8 cellular contexts compared by ENCODE assay signal in the genomic region with DNA sequence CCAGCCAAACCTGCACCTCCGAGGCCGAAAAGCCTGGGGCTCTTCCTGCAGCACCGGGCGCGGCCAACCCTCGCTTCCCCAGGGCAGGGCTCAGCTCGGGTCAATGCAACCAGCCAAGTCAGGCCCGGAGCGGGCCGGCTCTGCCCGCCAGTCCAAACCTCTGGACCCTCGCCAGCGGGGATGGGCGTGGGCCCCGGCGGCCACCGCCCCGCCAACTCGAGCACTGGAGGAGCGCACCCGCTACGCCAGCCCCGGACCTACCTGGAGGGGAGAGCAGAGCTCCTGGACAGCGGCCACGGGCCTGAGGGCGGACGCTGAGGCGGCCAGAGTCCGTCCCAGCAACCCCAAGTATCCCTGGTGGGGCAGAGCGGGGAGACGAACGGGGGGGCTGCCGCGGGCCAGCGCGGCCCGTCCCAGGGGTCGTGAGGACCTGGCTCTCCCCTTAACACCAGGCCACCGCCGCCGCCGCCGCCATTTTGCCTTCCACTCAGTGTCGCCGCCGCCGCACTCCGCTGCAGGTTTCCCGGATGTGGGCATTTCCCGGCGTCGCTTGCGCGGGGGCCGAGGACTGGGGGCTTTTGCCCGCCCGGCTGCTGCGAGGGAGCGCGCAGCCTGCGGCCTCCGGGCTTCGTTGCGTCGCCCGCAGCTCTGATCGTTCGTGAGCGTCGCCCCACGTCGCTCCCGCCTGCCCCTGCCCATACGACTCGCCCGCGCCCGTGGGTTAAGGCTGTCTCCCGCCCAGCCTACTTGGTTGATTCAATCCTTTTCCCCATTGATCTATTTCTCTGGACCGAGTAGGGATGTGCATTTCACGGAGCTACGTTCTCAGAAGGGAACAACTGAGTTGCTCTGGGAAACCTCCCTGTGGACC. TPM values are rescaled to one million over a fixed set of nuclear protein-coding genes. Genes with fewer than 3 reads are reported as not detected.
A peak's percentile ranks its signal among the peaks of the same experiment; 100 is the strongest.
DNase-seq lines count a peak whose midpoint lies in the region; ATAC-seq, FAIRE-seq and TF ChIP-seq lines count a peak whose summit lies in the region.

TSS of gene LATS1 (minus strand) at position 514 of the 871 bp plus-strand sequence. CDS start 15,975 bp downstream, outside the sequence.

- H3K27ac ChIP-seq in spleen = peak within 1 kb of the TSS; percentile 97 to 99 (median 98)

- no peaks in the 10 kb centered on the region for H3K27me3 ChIP-seq in bronchial epithelial cell (ENCODE audit: control insufficient read depth, insufficient read depth, low read length)
- no peaks in the 10 kb centered on the region for H3K27me3 ChIP-seq in spleen (replicated peaks in 1 of 7)

- peak; percentile 88 for ATAC-seq in GM18909 (IDR thresholded peaks at IDR 0.05; ENCODE audit: poor library complexity, unreplicated experiment)
- ATAC-seq in HG03159 (IDR thresholded peaks at IDR 0.05; ENCODE audit: unreplicated experiment) = peak; percentile 93
- peak; percentile 87 for ATAC-seq in WTC11

- peak; percentile 27 to 60 (median 50) for TF ChIP-seq POLR2A in spleen (IDR thresholded peaks at IDR 0.05)

- H3K36me3 ChIP-seq in bronchial epithelial cell (ENCODE audit: control insufficient read depth, insufficient read depth, low read length) (no peaks in the 10 kb centered on the region), spleen (peaks cover 0 to 3% (median under 1%) of the 10 kb centered on the region in 6 donors)

- H3K27me3 Mint-ChIP-seq in WTC11 (ENCODE audit: low read depth) (no peaks in the 10 kb centered on the region), immature natural killer cell (ENCODE audit: low read depth in 3 of 3) (peaks cover 6 to 15% (median 10%) of the 10 kb centered on the region in 3 donors)

- POLR2A ChIA-PET in WTC11 (lab: Charles Lee) = interaction anchor here (0.5 to 1.3 kb wide), 6 partner anchors 13 to 70 kb away, joined by 3 to 4 read pairs (median 3); partner anchors contain the start of gene PCMT1

- H3K9me3 Mint-ChIP-seq in WTC11 (no peaks in the 10 kb centered on the region), immature natural killer cell (no peaks in the 10 kb centered on the region)

- H3K36me3 Mint-ChIP-seq in WTC11 = 0 out of 2 replicates have a peak, but pooled peaks cover under 1% of the 10 kb centered on the region
- no peaks in the 10 kb centered on the region for H3K36me3 Mint-ChIP-seq in immature natural killer cell

- peaks cover 17% of the 10 kb centered on the region for H3K4me1 Mint-ChIP-seq in WTC11
- H3K4me1 Mint-ChIP-seq in immature natural killer cell = peaks cover 35 to 48% of the 10 kb centered on the region in 2 donors

- CTCF ChIA-PET in WTC11 (lab: Charles Lee) = interaction anchor here (0.8 to 1.5 kb wide), 3 partner anchors 15 to 364 kb away, joined by 3 to 5 read pairs (median 4); partner anchors contain the start of gene NUP43

- no peak for FAIRE-seq in bronchial epithelial cell (lab: Jason Lieb, UNC)

- no peaks in the 10 kb centered on the region for H3K9me3 ChIP-seq in spleen

- 0 to 1% (median 0%) methylated on average over 50 to 82 of the region's 82 CpGs for WGBS in spleen, 5 donors

- peaks cover 14 to 56% (median 45%) of the 10 kb centered on the region in 6 donors for H3K4me1 ChIP-seq in spleen

- peak within 1 kb of the TSS; percentile 93 for H3K27ac Mint-ChIP-seq in WTC11
- H3K27ac Mint-ChIP-seq in immature natural killer cell = peak within 1 kb of the TSS; percentile 94 to 98 (median 96)

- peak within 1 kb of the TSS; percentile 91 for H3K4me3 ChIP-seq in bronchial epithelial cell (ENCODE audit: low read depth, low read length)
- peak within 1 kb of the TSS; percentile 79 to 98 (median 88) for H3K4me3 ChIP-seq in spleen

- peak within 1 kb of the TSS; percentile 84 for H3K4me3 Mint-ChIP-seq in WTC11
- peak within 1 kb of the TSS; percentile 95 to 97 (median 95) for H3K4me3 Mint-ChIP-seq in immature natural killer cell

- no peak for TF ChIP-seq CTCF in WTC11 (IDR thresholded peaks at IDR 0.05)
- TF ChIP-seq CTCF in bronchial epithelial cell (IDR thresholded peaks at IDR 0.05; ENCODE audit: insufficient read depth, low read length, severe bottlenecking) = no peak
- TF ChIP-seq CTCF in spleen (IDR thresholded peaks at IDR 0.05 in 8 of 11, conservative IDR thresholded peaks at IDR 0.05 in 3 of 11) = no peak

- DNase-seq in AG08395 (ENCODE audit: low spot score) (peak; percentile 87), NCI-H226 (peak; percentile 84), WTC11 (ENCODE audit: low spot score) (peak; percentile 85), bronchial epithelial cell (ENCODE audit: low read depth) (peak; percentile 68), immature natural killer cell (peak; percentile 89 to 92 (median 89)), spleen (peak; percentile 98)

- intact Hi-C loops in spleen (cut with DNase I; ENCODE audit: low total_unique reads) = loop anchor here (10.0 kb wide), 2 partner anchors 73 to 153 kb away; partner anchors contain the start of genes GINM1 and KATNA1

TF ChIP-seq in WTC11, 78 proteins besides CTCF, POLR2A, EP300 and RAD21 (continues in another document):
- TF ChIP-seq SOX15 (CRISPR knock-in tag; IDR thresholded peaks at IDR 0.05) (no peak), KAT7 (CRISPR knock-in tag; IDR thresholded peaks at IDR 0.05; ENCODE audit: borderline replicate concordance) (peak; percentile 90), ZBTB43 (CRISPR knock-in tag; IDR thresholded peaks at IDR 0.05) (peak; percentile 87; the same call in 1 of the 2 replicates), EMX1 (CRISPR knock-in tag; IDR thresholded peaks at IDR 0.05) (0 out of 2 replicates have a peak, but pooled peaks have one; percentile 58), FOXK1 (CRISPR knock-in tag; IDR thresholded peaks at IDR 0.05) (peak; percentile 78), MAX (CRISPR knock-in tag; IDR thresholded peaks at IDR 0.05) (peak; percentile 81), RELA (CRISPR knock-in tag; IDR thresholded peaks at IDR 0.05; ENCODE audit: borderline replicate concordance) (peak; percentile 34; the same call in 1 of the 2 replicates), ZNF317 (CRISPR knock-in tag; IDR thresholded peaks at IDR 0.05; ENCODE audit: borderline replicate concordance, low read depth) (0 out of 2 replicates have a peak, but pooled peaks have one; percentile 50)
- TF ChIP-seq, protein P1, sequence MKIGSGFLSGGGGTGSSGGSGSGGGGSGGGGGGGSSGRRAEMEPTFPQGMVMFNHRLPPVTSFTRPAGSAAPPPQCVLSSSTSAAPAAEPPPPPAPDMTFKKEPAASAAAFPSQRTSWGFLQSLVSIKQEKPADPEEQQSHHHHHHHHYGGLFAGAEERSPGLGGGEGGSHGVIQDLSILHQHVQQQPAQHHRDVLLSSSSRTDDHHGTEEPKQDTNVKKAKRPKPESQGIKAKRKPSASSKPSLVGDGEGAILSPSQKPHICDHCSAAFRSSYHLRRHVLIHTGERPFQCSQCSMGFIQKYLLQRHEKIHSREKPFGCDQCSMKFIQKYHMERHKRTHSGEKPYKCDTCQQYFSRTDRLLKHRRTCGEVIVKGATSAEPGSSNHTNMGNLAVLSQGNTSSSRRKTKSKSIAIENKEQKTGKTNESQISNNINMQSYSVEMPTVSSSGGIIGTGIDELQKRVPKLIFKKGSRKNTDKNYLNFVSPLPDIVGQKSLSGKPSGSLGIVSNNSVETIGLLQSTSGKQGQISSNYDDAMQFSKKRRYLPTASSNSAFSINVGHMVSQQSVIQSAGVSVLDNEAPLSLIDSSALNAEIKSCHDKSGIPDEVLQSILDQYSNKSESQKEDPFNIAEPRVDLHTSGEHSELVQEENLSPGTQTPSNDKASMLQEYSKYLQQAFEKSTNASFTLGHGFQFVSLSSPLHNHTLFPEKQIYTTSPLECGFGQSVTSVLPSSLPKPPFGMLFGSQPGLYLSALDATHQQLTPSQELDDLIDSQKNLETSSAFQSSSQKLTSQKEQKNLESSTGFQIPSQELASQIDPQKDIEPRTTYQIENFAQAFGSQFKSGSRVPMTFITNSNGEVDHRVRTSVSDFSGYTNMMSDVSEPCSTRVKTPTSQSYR (CRISPR knock-in tag; IDR thresholded peaks at IDR 0.05) = no peak

RNA-seq across cellular contexts. Expression of gene LATS1, which starts in this region (rescaled TPM):
- 21.4 to 24.2 TPM (median 21.8 TPM) in 3 replicates for total RNA-seq in WTC11 (2021)
- total RNA-seq in bronchial epithelial cell = 6.3 and 6.8 TPM in 2 replicates
- polyA plus RNA-seq in immature natural killer cell = 10 to 100 TPM in 1 of 3 donors, 1 to 10 TPM in 2; 3.8 to 13.5 (median 6.3) TPM
- total RNA-seq in spleen = 10 to 100 TPM; 29.3 to 40.9 (median 33.8) TPM
- polyA plus RNA-seq in spleen = 1 to 10 TPM; 5.0 to 7.4 (median 6.2) TPM

Comparison
In these comparisons a context has a peak if more than half of its experiments do, and no peak if none do; other contexts are left out.
1. Peak in every context shown above with its lines: DNase-seq, ATAC-seq, H3K4me3 ChIP-seq and H3K27ac ChIP-seq.